Comparison of ENCODE assay signal across 11 cellular contexts in genomic region chr16:89365044-89365467, GRCh38.
DNase-seq lines count a peak whose midpoint lies in the region; ATAC-seq and TF ChIP-seq lines count a peak whose summit lies in the region.
"Had no signal": no experiment of that assay in that cellular context is flagged by ENCODE, and none has a peak within 500 bp of the region (broad histone marks: within the 10 kb centered on the region; RNA-seq: fewer than 3 reads in every experiment).

No MANE protein-coding gene starts in this region.

- H3K27me3 ChIP-seq in mammary epithelial cell (ENCODE audit: insufficient read depth, low read length), result no peaks in the 10 kb centered on the region
- H3K27me3 ChIP-seq: transverse colon had no signal

- intact Hi-C loops in mammary epithelial cell (cut with micrococcal nuclease) (no loop called here), MCF 10A (cut with micrococcal nuclease) (no loop called here), lower leg skin (cut with DNase I; ENCODE audit: low total_unique reads) (no loop called here)

- no peak overlapping the region for H3K4me2 ChIP-seq in mammary epithelial cell (ENCODE audit: insufficient read depth, low read depth, low read length)

- H3K36me3 ChIP-seq in mammary epithelial cell (ENCODE audit: insufficient read depth, low read length), result peaks cover 2% of the 10 kb centered on the region
- H3K36me3 ChIP-seq: transverse colon had no signal

- no peak overlapping the region for H2AFZ ChIP-seq in mammary epithelial cell (ENCODE audit: low read depth, low read length)

- H3K27ac ChIP-seq in mammary epithelial cell (ENCODE audit: insufficient read depth, low read depth, low read length), result peak overlapping the region; percentile 56
- H3K27ac ChIP-seq: transverse colon had no signal

- CTCF ChIA-PET in mammary epithelial cell (lab: Charles Lee; ENCODE audit: low non-redundant PET), result no interaction called here
- CTCF ChIA-PET in MCF 10A (lab: Yijun Ruan, JAX), result no interaction called here

- DNase-seq in mammary epithelial cell (peak; percentile 87), MCF 10A (ENCODE audit: unreplicated experiment) (no peak), fibroblast of pulmonary artery (ENCODE audit: low read depth) (peak; percentile 71), lower leg skin (ENCODE audit: low spot score in 2 of 2) (no peak), endothelial cell (ENCODE audit: low spot score) (no peak)
- DNase-seq: amniotic stem cell, Kasumi-1, transverse colon had no signal

- H3K9me3 Mint-ChIP-seq in MCF 10A (ENCODE audit: unreplicated experiment) (no peaks in the 10 kb centered on the region), endothelial cell (ENCODE audit: unreplicated experiment) (no peaks in the 10 kb centered on the region)

- H3K36me3 Mint-ChIP-seq in MCF 10A (ENCODE audit: insufficient read depth, unreplicated experiment) (peaks cover 61% of the 10 kb centered on the region), endothelial cell (ENCODE audit: low read depth, unreplicated experiment) (peaks cover 15% of the 10 kb centered on the region)

- H3K4me3 Mint-ChIP-seq in MCF 10A (ENCODE audit: unreplicated experiment), result no peak overlapping the region
- H3K4me3 Mint-ChIP-seq in endothelial cell (ENCODE audit: unreplicated experiment), result no peak overlapping the region

- H4K20me1 ChIP-seq in mammary epithelial cell (ENCODE audit: insufficient read depth, low read length), result no peaks in the 10 kb centered on the region

- POLR2A ChIA-PET in MCF 10A (lab: Yijun Ruan, JAX), result interaction anchor here (0.7 to 1.5 kb wide), 6 partner anchors 15 to 143 kb away, joined by 3 to 7 read pairs (median 4); partner anchors contain the start of gene SPG7

- H3K27ac Mint-ChIP-seq in MCF 10A (ENCODE audit: low read depth, unreplicated experiment) (no peak overlapping the region), endothelial cell (ENCODE audit: unreplicated experiment) (no peak overlapping the region)

- peaks cover 94% of the 10 kb centered on the region for H3K79me2 ChIP-seq in mammary epithelial cell (ENCODE audit: insufficient read depth, low read length)

- H3K27me3 Mint-ChIP-seq in MCF 10A (ENCODE audit: insufficient read depth, unreplicated experiment) (no peaks in the 10 kb centered on the region), endothelial cell (ENCODE audit: unreplicated experiment) (peaks cover 9% of the 10 kb centered on the region)

- TF ChIP-seq CTCF in mammary epithelial cell (conservative IDR thresholded peaks at IDR 0.05 in 1 of 2, IDR thresholded peaks at IDR 0.05 in 1 of 2; ENCODE audit: extremely low read depth in 1 of 2, insufficient read depth in 1 of 2, low read depth in 1 of 2, low read length in 2 of 2) (no peak), MCF 10A (IDR thresholded peaks at IDR 0.05; ENCODE audit: unreplicated experiment) (no peak), fibroblast of pulmonary artery (IDR thresholded peaks at IDR 0.05; ENCODE audit: low read length, missing control alignments) (no peak), lower leg skin (IDR thresholded peaks at IDR 0.05) (no peak), endothelial cell (IDR thresholded peaks at IDR 0.05; ENCODE audit: unreplicated experiment) (no peak)

- ATAC-seq in SK-N-SH treated with all-trans-retinoic acid at 6 μM for 48 hours, result peak; percentile 4; the same call in 1 of the 3 replicates
- ATAC-seq in HG02610 (IDR thresholded peaks at IDR 0.05; ENCODE audit: unreplicated experiment), result no peak
- ATAC-seq in GM18511 (IDR thresholded peaks at IDR 0.05; ENCODE audit: unreplicated experiment), result no peak

- dilution Hi-C loops in mammary epithelial cell (cut with HindIII; ENCODE audit: low sequenced_read_pairs), result no loop called here

- H3K9me3 ChIP-seq in mammary epithelial cell (replicated peaks; ENCODE audit: insufficient read depth, low read length), result no peaks in the 10 kb centered on the region
- H3K9me3 ChIP-seq: transverse colon had no signal

- H3K4me3 ChIP-seq in mammary epithelial cell (replicated peaks in 1 of 3; ENCODE audit: insufficient read depth in 1 of 3, low read depth in 2 of 3, low read length in 3 of 3) (no peak overlapping the region), fibroblast of pulmonary artery (replicated peaks; ENCODE audit: low read depth, low read length) (no peak overlapping the region), lower leg skin (ENCODE audit: low read depth, poor library complexity, severe bottlenecking) (no peak overlapping the region)
- H3K4me3 ChIP-seq: transverse colon had no signal

- 14% methylated on average over 1 of the region's 2 CpGs for WGBS in mammary epithelial cell (ENCODE audit: low coverage, missing lambda C conversion rate)
- 50 to 61% methylated on average over 2 of the region's 2 CpGs for WGBS in lower leg skin, 2 donors

- in situ Hi-C loops in mammary epithelial cell (cut with MboI; ENCODE audit: low sequenced_read_pairs in 2 of 2), result no loop called here

- H3K4me1 ChIP-seq in mammary epithelial cell (ENCODE audit: insufficient read depth, low read length), result peaks cover 78% of the 10 kb centered on the region

- no peak overlapping the region for H3K9ac ChIP-seq in mammary epithelial cell (ENCODE audit: insufficient read depth, low read length)

- TF ChIP-seq POLR2A in lower leg skin (IDR thresholded peaks at IDR 0.05), result no peak

- H3K4me1 Mint-ChIP-seq in MCF 10A (ENCODE audit: insufficient read depth, unreplicated experiment) (peaks cover 50% of the 10 kb centered on the region), endothelial cell (ENCODE audit: unreplicated experiment) (peaks cover 56% of the 10 kb centered on the region)

- BruUV-seq in mammary epithelial cell (replicated peaks; lab: Mats Ljungman, UMichigan) (no TSS peak), MCF 10A (replicated peaks; lab: Mats Ljungman, UMichigan) (no TSS peak)

TF ChIP-seq in SK-N-SH treated with all-trans-retinoic acid at 6 μM for 48 hours, 23 proteins besides CTCF, POLR2A, EP300 and RAD21:
- TF ChIP-seq ESRRG (CRISPR knock-in tag; IDR thresholded peaks at IDR 0.05), result no peak
- TF ChIP-seq TSHZ2 (CRISPR knock-in tag; IDR thresholded peaks at IDR 0.05), result no peak
- no peak for TF ChIP-seq CREB5 (CRISPR knock-in tag; IDR thresholded peaks at IDR 0.05; ENCODE audit: low read depth)
- no peak for TF ChIP-seq PPARA (CRISPR knock-in tag; IDR thresholded peaks at IDR 0.05; ENCODE audit: borderline replicate concordance)
- no peak for TF ChIP-seq CSRNP3 (CRISPR knock-in tag; IDR thresholded peaks at IDR 0.05)
- TF ChIP-seq SNAI2 (CRISPR knock-in tag; IDR thresholded peaks at IDR 0.05), result no peak

Comparison
In these comparisons a context has a peak if more than half of its experiments do, and no peak if none do; other contexts are left out.
1. DNase-seq: peak in mammary epithelial cell (single experiment) and fibroblast of pulmonary artery (single experiment); none in MCF 10A (single experiment), lower leg skin (0 of 2) and endothelial cell (single experiment).